Comparison of ENCODE assay signal across 25 cellular contexts in the genomic region with DNA sequence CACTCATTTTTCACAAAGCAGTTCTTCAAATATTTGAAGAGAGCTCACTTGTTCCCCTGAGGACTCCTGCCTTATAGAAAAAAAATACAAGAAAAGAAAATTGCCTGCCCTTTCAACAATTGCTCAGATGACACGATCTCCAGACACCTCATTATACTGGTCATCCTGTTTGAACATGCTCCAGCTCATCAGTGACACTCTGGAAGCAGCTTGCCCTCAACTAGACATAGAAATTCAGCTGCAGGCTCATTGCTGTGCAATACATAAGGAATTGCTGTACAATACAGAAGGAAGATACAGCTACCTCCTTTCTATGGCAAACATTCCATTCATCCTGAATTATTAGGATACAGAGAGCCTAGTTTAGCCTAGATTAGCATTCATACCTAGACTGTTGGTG.
"Had no signal": no experiment of that assay in that cellular context is flagged by ENCODE, and none has a peak within 500 bp of the region (broad histone marks: within the 10 kb centered on the region; RNA-seq: fewer than 3 reads in every experiment).

No MANE protein-coding gene starts in this region.

- H3K4me3 ChIP-seq: gastroesophageal sphincter, hepatocyte, neural progenitor cell, psoas muscle, smooth muscle cell, uterus had no signal

- FAIRE-seq: kidney had no signal

- H3K9me3 ChIP-seq: gastroesophageal sphincter, psoas muscle, uterus had no signal

- H3K36me3 ChIP-seq: gastroesophageal sphincter, neural progenitor cell, uterus had no signal

- H3K27ac ChIP-seq: gastroesophageal sphincter, hepatocyte, neural progenitor cell, parathyroid adenoma, psoas muscle, uterus had no signal

- H3K4me1 ChIP-seq: gastroesophageal sphincter, parathyroid adenoma, psoas muscle, uterus had no signal

- DNase-seq: activated CD4-positive, alpha-beta T cell treated with anti-CD3 and anti-CD28 coated beads for 1 hour; activated CD4-positive, alpha-beta T cell treated with anti-CD3 and anti-CD28 coated beads, Interleukin-2, amount 50 U/mL, for 1 hour; activated CD8-positive, alpha-beta T cell treated with anti-CD3 and anti-CD28 coated beads for 36 hours; activated naive CD8-positive, alpha-beta T cell treated with anti-CD3 and anti-CD28 coated beads, Interleukin-2, amount 50 U/mL, for 24 hours; activated T-cell treated with anti-CD3 and anti-CD28 coated beads, Interleukin-2, amount 50 U/mL, for 4 hours; amygdala; effector CD8-positive, alpha-beta T cell; erythroblast; kidney; left colon; midbrain; naive thymus-derived CD8-positive, alpha-beta T cell; occipital lobe; psoas muscle; stimulated activated CD4-positive, alpha-beta T cell treated with anti-CD3 and anti-CD28 coated beads, Interleukin-1b, Interleukin-23, amount 100 ng/mL, for 48 hours; stimulated activated CD4-positive, alpha-beta T cell treated with anti-CD3 and anti-CD28 coated beads, Interleukin-4, amount 100 ng/mL, for 4 hours; stimulated activated CD8-positive, alpha-beta memory T cell treated with anti-CD3 and anti-CD28 coated beads, Interleukin-4, amount 100 ng/mL, for 48 hours; stimulated activated naive CD8-positive, alpha-beta T cell treated with anti-CD3 and anti-CD28 coated beads, Interleukin-15, amount 100 ng/mL, for 72 hours; T-helper 9 cell; uterus had no signal

- H3K27me3 ChIP-seq: gastroesophageal sphincter, hepatocyte, neural progenitor cell, uterus had no signal
